8 cellular contexts compared by ENCODE assay signal in genomic region chr1:145918144-145918991, GRCh38. TPM values are rescaled to one million over a fixed set of nuclear protein-coding genes. Genes with fewer than 3 reads are reported as not detected.
DNase-seq lines count a peak whose midpoint lies in the region; ATAC-seq and FAIRE-seq lines count a peak whose summit lies in the region.

A gene with protein sequence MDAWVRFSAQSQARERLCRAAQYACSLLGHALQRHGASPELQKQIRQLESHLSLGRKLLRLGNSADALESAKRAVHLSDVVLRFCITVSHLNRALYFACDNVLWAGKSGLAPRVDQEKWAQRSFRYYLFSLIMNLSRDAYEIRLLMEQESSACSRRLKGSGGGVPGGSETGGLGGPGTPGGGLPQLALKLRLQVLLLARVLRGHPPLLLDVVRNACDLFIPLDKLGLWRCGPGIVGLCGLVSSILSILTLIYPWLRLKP (minus strand): TSS chr1:145918717. CDS start chr1:145918688, 29 bp downstream.

- peak; percentile 80 to 85 for DNase-seq in AML-193 (lab: John Stamatoyannopoulos, UW)
- peak; percentile 67 for DNase-seq in GM19239 (ENCODE audit: insufficient read length, low spot score)
- DNase-seq in NCI-H510A treated with DMSO at 0.1 percent for 48 hours (lab: John Stamatoyannopoulos, UW), result peak; percentile 85
- peak; percentile 87 for DNase-seq in activated CD4-positive, alpha-beta T cell treated with anti-CD3 and anti-CD28 coated beads for 1 hour
- DNase-seq in cerebellum (ENCODE audit: low spot score), result peak; percentile 92
- peak; percentile 83 for DNase-seq in kidney glomerular epithelial cell (lab: John Stamatoyannopoulos, UW)
- DNase-seq in stimulated activated CD4-positive, alpha-beta T cell treated with anti-CD3 and anti-CD28 coated beads, Interleukin-1b, Interleukin-23, amount 100 ng/mL, for 1 hour (ENCODE audit: low read depth in 2 of 2), result peak; percentile 76 to 88

- FAIRE-seq in GM19239 (lab: Jason Lieb, UNC), result peak; percentile 86

- peak; percentile 73 for ATAC-seq in HG03442 (IDR thresholded peaks at IDR 0.05; ENCODE audit: unreplicated experiment)

RNA-seq across cellular contexts. Expression of the gene that starts here (rescaled TPM):
- 22.5 TPM for total RNA-seq in cerebellum

Comparison
In these comparisons a context has a peak if more than half of its experiments do, and no peak if none do; other contexts are left out.
1. Peak in every context shown above with its lines: DNase-seq and ATAC-seq.